In genomic region chrX:130654409-130654970, GRCh38 we compare ENCODE assay signal across 1 cellular context.
TF ChIP-seq lines count a peak whose summit lies in the region.

No MANE protein-coding gene starts in this region.

TF ChIP-seq in IMR-90, 13 proteins besides CTCF, POLR2A, EP300 and RAD21 (continued from another document):
- no peak for TF ChIP-seq MXI1 (IDR thresholded peaks at IDR 0.05; ENCODE audit: borderline replicate concordance, low read depth, low read length)
- TF ChIP-seq RCOR1 (IDR thresholded peaks at IDR 0.05; ENCODE audit: insufficient replicate concordance, low read length) = no peak
- no peak for TF ChIP-seq USF2 (IDR thresholded peaks at IDR 0.05; ENCODE audit: low read depth, low read length)
- TF ChIP-seq CHD1 (IDR thresholded peaks at IDR 0.05; ENCODE audit: low read depth, low read length) = no peak
- no peak for TF ChIP-seq MAZ (IDR thresholded peaks at IDR 0.05; ENCODE audit: borderline replicate concordance, low read depth, low read length)
- TF ChIP-seq CEBPB (IDR thresholded peaks at IDR 0.05; ENCODE audit: low read depth, low read length) = no peak
- no peak for TF ChIP-seq FOS (IDR thresholded peaks at IDR 0.05; ENCODE audit: low read depth, low read length)
TF ChIP-seq in IMR-90: peak in this region for 0.
